In the genomic region with DNA sequence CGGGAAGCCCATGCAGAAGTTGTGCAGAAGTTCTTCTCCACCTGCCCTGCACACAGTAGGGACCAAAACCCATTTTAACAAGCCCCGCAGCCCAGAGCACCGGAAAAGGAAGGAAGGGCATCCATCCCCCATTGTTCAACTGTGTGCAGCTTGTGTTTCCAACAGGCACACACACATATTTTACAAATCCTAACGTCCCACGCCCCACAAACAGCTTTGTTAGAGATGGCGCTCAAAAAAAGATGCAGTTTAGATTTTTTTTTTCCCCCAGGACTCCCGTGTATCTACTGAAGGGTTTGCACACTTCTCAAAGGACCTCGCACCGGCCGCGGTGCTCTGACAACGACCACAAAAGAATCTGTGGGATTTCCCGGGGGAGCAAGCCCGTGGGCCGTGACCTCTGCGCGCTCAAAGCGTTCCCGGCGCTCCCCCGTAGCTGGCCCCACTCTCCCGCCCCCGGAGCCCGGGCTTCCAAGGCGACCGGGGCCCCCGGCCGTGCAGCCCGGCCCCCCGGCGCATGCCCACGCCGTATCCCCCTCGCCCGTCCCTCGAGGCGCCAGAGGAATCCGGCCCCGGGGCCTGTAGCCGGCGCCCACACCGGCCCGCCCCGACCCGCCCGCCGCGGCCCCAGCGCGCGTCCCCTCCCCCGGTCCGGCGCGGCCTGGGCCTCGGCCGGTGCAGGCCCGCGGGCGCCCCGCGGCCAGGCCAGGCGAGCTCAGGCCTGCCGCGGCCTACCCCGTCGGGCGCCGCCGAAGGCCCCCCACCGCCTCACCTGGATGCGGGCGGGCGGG, we compare ENCODE assay signal across 8 cellular contexts. TPM values are rescaled to one million over a fixed set of nuclear protein-coding genes. Genes with fewer than 3 reads are reported as not detected.
DNase-seq lines count a peak whose midpoint lies in the region; ATAC-seq lines count a peak whose summit lies in the region.

No MANE protein-coding gene starts in this region.

- H3K4me1 ChIP-seq in ACC112 (ENCODE audit: control insufficient read depth, insufficient read depth, low read length, unreplicated experiment): peaks cover 8% of the 10 kb centered on the region
- peaks cover 21% of the 10 kb centered on the region for H3K4me1 ChIP-seq in mucosa of stomach (ENCODE audit: control insufficient read depth, insufficient read depth, low read length)
- no peaks in the 10 kb centered on the region for H3K4me1 ChIP-seq in urinary bladder (ENCODE audit: insufficient read depth)

- H3K4me3 ChIP-seq in ACC112 (ENCODE audit: low read depth, low read length): peak overlapping the region; percentile 95
- H3K4me3 ChIP-seq in mucosa of stomach (ENCODE audit: low read length): peak overlapping the region; percentile 2
- peak overlapping the region; percentile 98 for H3K4me3 ChIP-seq in urinary bladder (ENCODE audit: low read depth, low read length)

- under 1% methylated on average over 74 of the region's 74 CpGs for WGBS in urinary bladder

- peak; percentile 19 for DNase-seq in T-helper 9 cell
- DNase-seq in ecto neural progenitor cell (ENCODE audit: low spot score): peak; percentile 53
- no peak for DNase-seq in foreskin melanocyte

- H3K27me3 ChIP-seq in ACC112 (ENCODE audit: insufficient read depth, low read length) (no peaks in the 10 kb centered on the region), mucosa of stomach (ENCODE audit: control insufficient read depth, insufficient read depth, low read length) (no peaks in the 10 kb centered on the region)

- H3K79me2 ChIP-seq in ACC112 (ENCODE audit: control insufficient read depth, insufficient read depth, low read length, unreplicated experiment): peaks cover 52% of the 10 kb centered on the region

- H3K9ac ChIP-seq in mucosa of stomach (ENCODE audit: low read length): peak overlapping the region; percentile 58

- peak; percentile 38 for ATAC-seq in GM18907 (IDR thresholded peaks at IDR 0.05; ENCODE audit: unreplicated experiment)
- peak; percentile 21 for ATAC-seq in HG03159 (IDR thresholded peaks at IDR 0.05; ENCODE audit: unreplicated experiment)

- no peaks in the 10 kb centered on the region for H3K36me3 ChIP-seq in ACC112 (ENCODE audit: insufficient read depth, low read length)
- H3K36me3 ChIP-seq in mucosa of stomach (ENCODE audit: control insufficient read depth, insufficient read depth, low read length): no peaks in the 10 kb centered on the region
- H3K36me3 ChIP-seq in urinary bladder (ENCODE audit: insufficient read depth): no peaks in the 10 kb centered on the region

- H3K27ac ChIP-seq in ACC112 (ENCODE audit: low read depth, low read length): peak overlapping the region; percentile 41
- H3K27ac ChIP-seq in urinary bladder (ENCODE audit: low read depth): peak overlapping the region; percentile 53

- H3K9me3 ChIP-seq in mucosa of stomach (ENCODE audit: control insufficient read depth, low read length): no peaks in the 10 kb centered on the region

- no peak overlapping the region for H2AFZ ChIP-seq in ACC112 (ENCODE audit: low read length, unreplicated experiment)

RNA-seq across cellular contexts. Expression of gene ELAVL1, which starts 0.5 kb away (rescaled TPM):
- total RNA-seq in urinary bladder: 41.1 TPM
- 36.7 TPM for polyA plus RNA-seq in urinary bladder

RNA-seq across cellular contexts. Expression of gene CCL25, which starts 47.6 kb away (rescaled TPM):
- not detected for total RNA-seq in urinary bladder
- polyA plus RNA-seq in urinary bladder: not detected

Comparison
In these comparisons a context has a peak if more than half of its experiments do, and no peak if none do; other contexts are left out.
1. H3K4me3 ChIP-seq: peak in every context shown above with its lines; median percentile 98 in urinary bladder; 95 in ACC112; 2 in mucosa of stomach.